In the genomic region with DNA sequence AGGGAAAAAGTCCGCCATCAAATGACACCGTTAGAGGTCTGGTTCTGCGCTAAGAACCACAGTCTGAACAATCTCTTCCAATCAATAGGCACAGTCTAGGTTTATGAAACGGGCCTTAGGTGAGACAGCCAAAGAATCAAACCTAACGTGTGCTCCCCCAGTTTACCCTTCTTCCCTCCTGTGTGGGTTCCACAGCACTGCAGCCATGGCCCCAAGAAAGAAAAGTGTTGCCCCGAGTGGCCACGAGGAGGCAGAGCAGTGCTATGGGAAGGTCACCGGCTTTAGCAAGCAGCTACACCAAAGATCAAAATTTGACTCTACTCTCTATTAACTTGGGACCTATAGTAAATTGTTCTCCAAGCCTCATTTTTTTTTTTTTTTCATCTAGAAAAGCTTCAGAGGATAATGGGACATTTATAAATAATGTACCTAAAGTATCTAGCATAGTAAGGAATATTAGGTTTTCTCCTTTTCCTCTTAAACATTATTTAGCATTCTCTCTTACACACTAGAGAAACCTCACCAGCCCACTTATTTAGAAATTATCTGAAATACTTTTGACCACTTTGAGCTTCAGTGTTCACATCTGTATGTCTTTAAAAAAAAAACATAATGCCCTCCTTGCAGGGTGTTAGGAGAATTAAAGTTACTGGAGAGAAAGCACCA, we compare ENCODE assay signal across 8 cellular contexts.
DNase-seq lines count a peak whose midpoint lies in the region; ATAC-seq lines count a peak whose summit lies in the region.

No MANE protein-coding gene starts in this region.

- ATAC-seq in HG02840 (IDR thresholded peaks at IDR 0.05; ENCODE audit: low FRiP score, unreplicated experiment): peak; percentile 63
- peak; percentile 86 for ATAC-seq in stimulated activated effector memory CD8-positive, alpha-beta T cell treated with anti-CD3 and anti-CD28 coated beads, Interleukin-12 subunit alpha, Interleukin-12 subunit beta, amount 100 ng/mL, for 72 hours

- no peaks in the 10 kb centered on the region for H3K4me1 ChIP-seq in effector memory CD4-positive, alpha-beta T cell (ENCODE audit: control insufficient read depth, insufficient read depth, low read length, poor library complexity, severe bottlenecking)

- H3K27me3 ChIP-seq in effector memory CD4-positive, alpha-beta T cell (replicated peaks; ENCODE audit: control insufficient read depth, insufficient read depth, low read length, poor library complexity, severe bottlenecking): no peaks in the 10 kb centered on the region

- peaks cover 7% of the 10 kb centered on the region for H3K4me1 Mint-ChIP-seq in stimulated activated effector memory CD8-positive, alpha-beta T cell treated with anti-CD3 and anti-CD28 coated beads, Interleukin-12 subunit alpha, Interleukin-12 subunit beta, amount 100 ng/mL, for 72 hours

- H3K27ac ChIP-seq in effector memory CD4-positive, alpha-beta T cell (ENCODE audit: insufficient read depth, low read length, poor library complexity, severe bottlenecking): no peak overlapping the region

- H3K9me3 Mint-ChIP-seq in stimulated activated effector memory CD8-positive, alpha-beta T cell treated with anti-CD3 and anti-CD28 coated beads, Interleukin-12 subunit alpha, Interleukin-12 subunit beta, amount 100 ng/mL, for 72 hours: no peaks in the 10 kb centered on the region

- H3K27ac Mint-ChIP-seq in stimulated activated effector memory CD8-positive, alpha-beta T cell treated with anti-CD3 and anti-CD28 coated beads, Interleukin-12 subunit alpha, Interleukin-12 subunit beta, amount 100 ng/mL, for 72 hours: peak overlapping the region; percentile 43

- peaks cover 82% of the 10 kb centered on the region for H3K36me3 Mint-ChIP-seq in stimulated activated effector memory CD8-positive, alpha-beta T cell treated with anti-CD3 and anti-CD28 coated beads, Interleukin-12 subunit alpha, Interleukin-12 subunit beta, amount 100 ng/mL, for 72 hours

- no peaks in the 10 kb centered on the region for H3K9me3 ChIP-seq in effector memory CD4-positive, alpha-beta T cell (ENCODE audit: control insufficient read depth, low read length)

- H3K4me3 Mint-ChIP-seq in stimulated activated effector memory CD8-positive, alpha-beta T cell treated with anti-CD3 and anti-CD28 coated beads, Interleukin-12 subunit alpha, Interleukin-12 subunit beta, amount 100 ng/mL, for 72 hours: no peak overlapping the region

- DNase-seq in NK-92 treated with Interleukin-12 subunit alpha and Interleukin-12 subunit beta, amount 100 ng/mL, for 24 hours (lab: John Stamatoyannopoulos, UW): peak; percentile 8
- DNase-seq in NK-92 (lab: John Stamatoyannopoulos, UW; ENCODE audit: unreplicated experiment): no peak
- DNase-seq in NCI-H2171 (lab: John Stamatoyannopoulos, UW): peak; percentile 10
- peak; percentile 40 to 43 for DNase-seq in activated CD4-positive, alpha-beta T cell treated with anti-CD3 and anti-CD28 coated beads, Interleukin-2, amount 50 U/mL, for 4 hours
- DNase-seq in effector memory CD4-positive, alpha-beta T cell: peak in 2 of 3 donors; percentile 10 to 14
- DNase-seq in midbrain (lab: John Stamatoyannopoulos, UW): peak; percentile 59
- peak; percentile 48 to 77 for DNase-seq in stimulated activated effector memory CD8-positive, alpha-beta T cell treated with anti-CD3 and anti-CD28 coated beads, Interleukin-12 subunit alpha, Interleukin-12 subunit beta, amount 100 ng/mL, for 72 hours (ENCODE audit: low spot score in 2 of 2)

- H3K4me3 ChIP-seq in effector memory CD4-positive, alpha-beta T cell (ENCODE audit: insufficient read depth, low read depth, low read length, poor library complexity, severe bottlenecking): no peak overlapping the region

- H3K36me3 ChIP-seq in effector memory CD4-positive, alpha-beta T cell (ENCODE audit: control insufficient read depth, insufficient read depth, low read length): peaks cover 23% of the 10 kb centered on the region
